24 cellular contexts compared by ENCODE assay signal in genomic region chr3:16987141-16987540, GRCh38.
A peak's percentile ranks its signal among the peaks of the same experiment; 100 is the strongest.
DNase-seq lines count a peak whose midpoint lies in the region; ATAC-seq and TF ChIP-seq lines count a peak whose summit lies in the region.
"Had no signal": no experiment of that assay in that cellular context is flagged by ENCODE, and none has a peak within 500 bp of the region (broad histone marks: within the 10 kb centered on the region; RNA-seq: fewer than 3 reads in every experiment).

No MANE protein-coding gene starts in this region.

- H2BK5ac ChIP-seq in mesendoderm (ENCODE audit: low read length) = no peak overlapping the region

- H2BK15ac ChIP-seq in mesendoderm (replicated peaks; ENCODE audit: low read depth) = no peak overlapping the region

- no peaks in the 10 kb centered on the region for H3K36me3 ChIP-seq in body of pancreas (replicated peaks in 1 of 2; ENCODE audit: insufficient read depth in 1 of 2, low read depth in 2 of 2)
- no peaks in the 10 kb centered on the region for H3K36me3 ChIP-seq in right lobe of liver
- no peaks in the 10 kb centered on the region for H3K36me3 ChIP-seq in psoas muscle (ENCODE audit: insufficient read depth in 1 of 2, low read depth in 1 of 2)
- H3K36me3 ChIP-seq in mesendoderm (ENCODE audit: control insufficient read depth, insufficient read depth, low read length) = no peaks in the 10 kb centered on the region
- H3K36me3 ChIP-seq: MG63 had no signal

- no peaks in the 10 kb centered on the region for H3K79me2 ChIP-seq in mesendoderm (ENCODE audit: control insufficient read depth, insufficient read depth, low read length)

- no peak overlapping the region for H3K18ac ChIP-seq in mesendoderm (ENCODE audit: low read length)

- H3K9me3 ChIP-seq in body of pancreas = no peaks in the 10 kb centered on the region
- no peaks in the 10 kb centered on the region for H3K9me3 ChIP-seq in right lobe of liver
- H3K9me3 ChIP-seq in psoas muscle = no peaks in the 10 kb centered on the region
- H3K9me3 ChIP-seq: Caco-2, MG63 had no signal

- H3K4me2 ChIP-seq in mesendoderm (ENCODE audit: low read length) = no peak overlapping the region

- intact Hi-C loops in body of pancreas (cut with DNase I) (no loop called here), right lobe of liver (cut with DNase I) (no loop called here), psoas muscle (cut with DNase I) (no loop called here)

- H4K5ac ChIP-seq in mesendoderm (ENCODE audit: low read length) = no peak overlapping the region

- peak; percentile 0 for DNase-seq in DMS53 (lab: John Stamatoyannopoulos, UW)
- no peak for DNase-seq in DMS53 treated with DMSO at 0.1 percent for 48 hours (lab: John Stamatoyannopoulos, UW; ENCODE audit: unreplicated experiment)
- DNase-seq in body of pancreas = peak; percentile 21 to 48 (median 40)
- peak in 1 of 3 donors; percentile 53 for DNase-seq in right lobe of liver
- DNase-seq in psoas muscle = no peak
- DNase-seq in activated CD4-positive, alpha-beta T cell treated with anti-CD3 and anti-CD28 coated beads, Interleukin-2, amount 50 U/mL, for 48 hours = no peak
- no peak for DNase-seq in activated CD4-positive, alpha-beta T cell treated with anti-CD3 and anti-CD28 coated beads, Interleukin-2, amount 50 U/mL, for 4 hours
- DNase-seq in mesendoderm = no peak
- DNase-seq: Caco-2; CD8-positive, alpha-beta T cell; DND-41; H7; IMR-90; KG1; MG63; NCI-H1105 treated with DMSO at 0.1 percent for 48 hours; NCI-H146; NCI-H2029; NCI-H446; NCI-H524 treated with DMSO at 0.1 percent for 48 hours; RPMI8226; SHP77 had no signal

- peak overlapping the region in 3 of 4 donors; percentile 42 to 50 (median 45) for H3K27ac ChIP-seq in body of pancreas
- H3K27ac ChIP-seq in right lobe of liver = peak overlapping the region in 1 of 3 donors; percentile 0
- no peak overlapping the region for H3K27ac ChIP-seq in psoas muscle
- H3K27ac ChIP-seq in mesendoderm (ENCODE audit: low read depth, low read length) = no peak overlapping the region
- H3K27ac ChIP-seq: 22Rv1, C4-2B had no signal

- H3K4me3 ChIP-seq in body of pancreas (no peak overlapping the region), right lobe of liver (no peak overlapping the region), psoas muscle (no peak overlapping the region), mesendoderm (ENCODE audit: low read length) (no peak overlapping the region)
- H3K4me3 ChIP-seq: MG63 had no signal

- 12 to 28% methylated on average over 4 of the region's 4 CpGs for WGBS in body of pancreas, 2 donors
- WGBS in right lobe of liver (ENCODE audit: insufficient coverage, low coverage, low lambda C conversion rate, missing lambda C conversion rate) = 21% methylated on average over 4 of the region's 4 CpGs
- 41 to 79% (median 47%) methylated on average over 4 of the region's 4 CpGs for WGBS in psoas muscle, 3 donors
- WGBS in mesendoderm (ENCODE audit: extremely low coverage, insufficient coverage, low lambda C conversion rate) = no CpG with 5 or more reads among the region's 4 CpGs

- H4K8ac ChIP-seq in mesendoderm (ENCODE audit: low read depth, low read length) = no peak overlapping the region

- H3K27me3 ChIP-seq in body of pancreas (no peaks in the 10 kb centered on the region), right lobe of liver (no peaks in the 10 kb centered on the region), psoas muscle (ENCODE audit: insufficient read depth in 3 of 3, low read length in 2 of 3) (no peaks in the 10 kb centered on the region), mesendoderm (ENCODE audit: insufficient read depth, low read length, poor library complexity) (no peaks in the 10 kb centered on the region)
- H3K27me3 ChIP-seq: MG63 had no signal

- no peak for TF ChIP-seq POLR2A in body of pancreas (IDR thresholded peaks at IDR 0.05)
- no peak for TF ChIP-seq POLR2A in right lobe of liver (IDR thresholded peaks at IDR 0.05)

- no peak overlapping the region for H3K9ac ChIP-seq in mesendoderm (ENCODE audit: low read length)

- H3K4ac ChIP-seq in mesendoderm (ENCODE audit: low read depth, low read length) = no peak overlapping the region

- TF ChIP-seq CTCF in body of pancreas (IDR thresholded peaks at IDR 0.05) = no peak
- no peak for TF ChIP-seq CTCF in right lobe of liver (IDR thresholded peaks at IDR 0.05)
- no peak for TF ChIP-seq CTCF in psoas muscle (IDR thresholded peaks at IDR 0.05)

- peaks cover 28% of the 10 kb centered on the region for H3K4me1 ChIP-seq in body of pancreas
- peaks cover 0 to 13% (median 3%) of the 10 kb centered on the region in 4 donors for H3K4me1 ChIP-seq in right lobe of liver
- H3K4me1 ChIP-seq in psoas muscle = peaks cover 25% of the 10 kb centered on the region
- H3K4me1 ChIP-seq in mesendoderm (ENCODE audit: control insufficient read depth, low read depth, low read length) = no peaks in the 10 kb centered on the region
- H3K4me1 ChIP-seq: Caco-2 had no signal

- no peak overlapping the region for H3K23ac ChIP-seq in mesendoderm (ENCODE audit: low read length)

- H2AK5ac ChIP-seq in mesendoderm (ENCODE audit: low read length) = no peak overlapping the region

- ATAC-seq in body of pancreas (peak; percentile 67), right lobe of liver (peak; percentile 91 to 95 (median 92)), psoas muscle (peak in 3 of 4 donors; percentile 19 to 47 (median 44))
- ATAC-seq: CD8-positive, alpha-beta T cell had no signal

- no peak overlapping the region for H2BK120ac ChIP-seq in mesendoderm (ENCODE audit: low read depth, low read length)

- no peaks in the 10 kb centered on the region for H3K79me1 ChIP-seq in mesendoderm (ENCODE audit: low read length)

- no peak overlapping the region for H3K56ac ChIP-seq in mesendoderm (ENCODE audit: low read length)

Comparison
In these comparisons a context has a peak if more than half of its experiments do, and no peak if none do; other contexts are left out.
1. DNase-seq: peak in DMS53 (single experiment) and body of pancreas (4 of 4); none in DMS53 treated with DMSO at 0.1 percent for 48 hours (single experiment), psoas muscle (0 of 2), activated CD4-positive, alpha-beta T cell treated with anti-CD3 and anti-CD28 coated beads, Interleukin-2, amount 50 U/mL, for 48 hours (0 of 2), activated CD4-positive, alpha-beta T cell treated with anti-CD3 and anti-CD28 coated beads, Interleukin-2, amount 50 U/mL, for 4 hours (0 of 2) and mesendoderm (single experiment).
2. H3K27ac ChIP-seq: peak in body of pancreas (3 of 4); none in psoas muscle (single experiment) and mesendoderm (single experiment).
3. Peak in every context shown above with its lines, with median percentiles within 50 percentile points of each other: ATAC-seq.